ENCODE assay signal across 22 cellular contexts in the genomic region with DNA sequence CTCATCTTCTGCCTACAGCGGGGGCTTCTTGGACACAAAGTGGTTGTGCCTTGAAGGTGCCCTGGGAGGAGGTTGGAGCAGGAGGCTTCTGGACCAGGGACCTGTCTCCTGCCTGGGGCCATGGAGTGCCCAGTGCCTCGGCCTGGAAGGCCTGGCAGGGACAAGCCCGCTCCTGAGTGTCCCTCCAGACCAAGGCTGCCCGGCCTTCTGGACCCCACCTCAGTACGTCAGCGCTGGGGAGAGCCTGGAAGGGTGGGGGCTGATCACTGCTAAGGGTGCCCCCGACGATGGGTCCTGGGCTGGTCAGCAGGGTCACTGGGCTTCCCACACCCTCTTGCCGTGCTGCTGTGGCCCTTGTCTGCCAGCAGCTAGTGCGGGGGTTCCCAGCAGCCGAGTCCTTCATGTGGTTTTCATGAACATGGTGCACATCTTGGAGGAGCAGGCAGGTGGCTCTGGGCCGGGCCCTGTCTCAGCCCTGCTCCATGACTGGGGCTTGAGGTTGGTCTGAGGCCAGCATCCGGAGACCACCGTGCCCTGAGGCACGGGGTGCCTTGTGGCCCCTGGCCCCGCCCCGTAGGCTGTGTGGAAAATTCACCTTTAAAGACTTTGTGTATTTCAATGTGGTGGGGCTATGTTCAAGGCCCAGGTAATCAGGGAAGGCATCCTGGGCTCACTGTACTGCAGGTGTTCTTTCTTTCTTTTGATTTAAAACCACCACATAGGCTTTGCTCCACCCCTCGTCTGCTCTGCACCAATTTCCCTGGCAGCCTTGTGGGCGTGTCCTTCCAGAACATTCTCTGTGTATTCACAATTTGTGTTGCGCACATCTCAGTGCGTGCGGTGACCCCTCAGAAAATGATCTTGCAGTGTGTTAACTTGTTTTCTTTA. TPM values are rescaled to one million over a fixed set of nuclear protein-coding genes. Genes with fewer than 3 reads are reported as not detected.
DNase-seq lines count a peak whose midpoint lies in the region; ATAC-seq lines count a peak whose summit lies in the region.
"Had no signal": no experiment of that assay in that cellular context is flagged by ENCODE, and none has a peak within 500 bp of the region (broad histone marks: within the 10 kb centered on the region; RNA-seq: fewer than 3 reads in every experiment).

No MANE protein-coding gene starts in this region.

- intact Hi-C loops in right cardiac atrium (cut with DNase I) (no loop called here), left ventricle myocardium superior (cut with micrococcal nuclease) (no loop called here)

- H3K9me3 ChIP-seq in right cardiac atrium (ENCODE audit: control insufficient read depth, low read length) (no peaks in the 10 kb centered on the region), T-helper 17 cell (ENCODE audit: control insufficient read depth, low read length, poor library complexity, severe bottlenecking) (no peaks in the 10 kb centered on the region)
- H3K9me3 ChIP-seq: pancreas, right atrium auricular region had no signal

- no peaks in the 10 kb centered on the region for H3K9me3 Mint-ChIP-seq in stimulated activated effector memory CD8-positive, alpha-beta T cell treated with anti-CD3 and anti-CD28 coated beads, Interleukin-12 subunit alpha, Interleukin-12 subunit beta, amount 100 ng/mL, for 72 hours
- H3K9me3 Mint-ChIP-seq: activated B cell treated with CpG ODN at 0.5 μM for 24 hours; activated T-helper 2 cell treated with anti-CD3 and anti-CD28 coated beads, Interferon-gamma antibody, Interleukin-2, Interleukin-4, amounts not matched to agents 10 μg/mL and 5 μg/mL and 100 μg/mL, durations not matched to agents 14 hours and 24 hours and 36 hours; CD14-positive monocyte had no signal

- peaks cover 19% of the 10 kb centered on the region for H3K4me1 Mint-ChIP-seq in T-helper 17 cell
- H3K4me1 Mint-ChIP-seq in stimulated activated effector memory CD8-positive, alpha-beta T cell treated with anti-CD3 and anti-CD28 coated beads, Interleukin-12 subunit alpha, Interleukin-12 subunit beta, amount 100 ng/mL, for 72 hours: peaks cover 25% of the 10 kb centered on the region

- ATAC-seq in right cardiac atrium (peak in 1 of 2 donors; percentile 9), left ventricle myocardium superior (no peak), T-helper 17 cell (peak; percentile 39), esophagus mucosa (peak; percentile 5), GM19351 (IDR thresholded peaks at IDR 0.05; ENCODE audit: unreplicated experiment) (no peak)
- peak; percentile 27 for ATAC-seq in stimulated activated effector memory CD8-positive, alpha-beta T cell treated with anti-CD3 and anti-CD28 coated beads, Interleukin-12 subunit alpha, Interleukin-12 subunit beta, amount 100 ng/mL, for 72 hours
- ATAC-seq: pancreas had no signal

- 95% methylated on average over 22 of the region's 22 CpGs for WGBS in right cardiac atrium

- DNase-seq in right cardiac atrium (peak in 2 of 3 donors; percentile 46 to 61), left ventricle myocardium superior (no peak), T-helper 17 cell (no peak), HPDE6-E6E7 (ENCODE audit: extremely low spot score) (no peak), AG08395 (ENCODE audit: low spot score) (no peak)
- no peak for DNase-seq in stimulated activated effector memory CD8-positive, alpha-beta T cell treated with anti-CD3 and anti-CD28 coated beads, Interleukin-12 subunit alpha, Interleukin-12 subunit beta, amount 100 ng/mL, for 72 hours (ENCODE audit: low spot score in 2 of 2)
- DNase-seq: activated B cell treated with CpG ODN at 0.5 μM for 24 hours, anterior cingulate cortex, kidney glomerular epithelial cell, mammary epithelial cell, NCI-H1048, NCI-H187 treated with DMSO at 0.1 percent for 48 hours, NCI-H69, pancreas, T-helper 9 cell had no signal

- no peaks in the 10 kb centered on the region for H3K4me1 ChIP-seq in right cardiac atrium (ENCODE audit: control insufficient read depth, insufficient read depth, low read length)
- H3K4me1 ChIP-seq: pancreas, right atrium auricular region had no signal

- H3K4me3 ChIP-seq in right cardiac atrium (ENCODE audit: low read length): no peak overlapping the region
- H3K4me3 ChIP-seq: cardiac muscle cell, pancreas, right atrium auricular region had no signal

- H3K27ac Mint-ChIP-seq in T-helper 17 cell: no peak overlapping the region
- no peak overlapping the region for H3K27ac Mint-ChIP-seq in stimulated activated effector memory CD8-positive, alpha-beta T cell treated with anti-CD3 and anti-CD28 coated beads, Interleukin-12 subunit alpha, Interleukin-12 subunit beta, amount 100 ng/mL, for 72 hours
- H3K27ac Mint-ChIP-seq: activated B cell treated with CpG ODN at 0.5 μM for 24 hours; activated T-helper 2 cell treated with anti-CD3 and anti-CD28 coated beads, Interferon-gamma antibody, Interleukin-2, Interleukin-4, amounts not matched to agents 10 μg/mL and 5 μg/mL and 100 μg/mL, durations not matched to agents 14 hours and 24 hours and 36 hours had no signal

- H3K27me3 Mint-ChIP-seq in T-helper 17 cell: no peaks in the 10 kb centered on the region
- H3K27me3 Mint-ChIP-seq: activated B cell treated with CpG ODN at 0.5 μM for 24 hours had no signal

- H3K4me3 Mint-ChIP-seq in T-helper 17 cell: no peak overlapping the region
- H3K4me3 Mint-ChIP-seq in stimulated activated effector memory CD8-positive, alpha-beta T cell treated with anti-CD3 and anti-CD28 coated beads, Interleukin-12 subunit alpha, Interleukin-12 subunit beta, amount 100 ng/mL, for 72 hours: no peak overlapping the region
- H3K4me3 Mint-ChIP-seq: activated B cell treated with CpG ODN at 0.5 μM for 24 hours, CD14-positive monocyte had no signal

- no peak overlapping the region for H3K27ac ChIP-seq in right cardiac atrium (ENCODE audit: low read length)
- H3K27ac ChIP-seq: cardiac muscle cell, KMS-11, pancreas, right atrium auricular region had no signal

- no peaks in the 10 kb centered on the region for H3K27me3 ChIP-seq in right cardiac atrium (ENCODE audit: control insufficient read depth, insufficient read depth)
- H3K27me3 ChIP-seq: cardiac muscle cell, pancreas, right atrium auricular region had no signal

- no peaks in the 10 kb centered on the region for H3K36me3 Mint-ChIP-seq in T-helper 17 cell (ENCODE audit: low read depth)
- H3K36me3 Mint-ChIP-seq in stimulated activated effector memory CD8-positive, alpha-beta T cell treated with anti-CD3 and anti-CD28 coated beads, Interleukin-12 subunit alpha, Interleukin-12 subunit beta, amount 100 ng/mL, for 72 hours: peaks cover 62% of the 10 kb centered on the region

RNA-seq across cellular contexts. Expression of a gene that starts 22.4 kb away (rescaled TPM):
- total RNA-seq in right cardiac atrium (10 to 100 TPM; 37.0 to 49.9 (median 41.2) TPM), left ventricle myocardium superior (31.6 TPM), T-helper 17 cell (10 to 100 TPM; 69.3 to 74.7 TPM), esophagus mucosa (19.2 TPM)
- 22.0 TPM for polyA plus RNA-seq in right cardiac atrium

RNA-seq across cellular contexts. Expression of a gene that starts 32.3 kb away (rescaled TPM):
- total RNA-seq in right cardiac atrium (10 to 100 TPM; 22.3 to 28.7 (median 25.7) TPM), left ventricle myocardium superior (32.4 TPM), T-helper 17 cell (10 to 100 TPM; 25.8 to 26.6 TPM), esophagus mucosa (12.7 TPM)
- 30.1 TPM for polyA plus RNA-seq in right cardiac atrium

RNA-seq across cellular contexts. Expression of a gene that starts 46.3 kb away (rescaled TPM):
- total RNA-seq in right cardiac atrium: 10 to 100 TPM; 30.5 to 55.2 (median 42.5) TPM
- polyA plus RNA-seq in right cardiac atrium: 62.3 TPM
- total RNA-seq in left ventricle myocardium superior: 51.7 TPM
- 10 to 100 TPM; 44.7 to 49.6 TPM for total RNA-seq in T-helper 17 cell
- 24.2 TPM for total RNA-seq in esophagus mucosa

Comparison
In these comparisons a context has a peak if more than half of its experiments do, and no peak if none do; other contexts are left out.
1. DNase-seq: peak in right cardiac atrium (2 of 3); none in left ventricle myocardium superior (single experiment), T-helper 17 cell (0 of 3), stimulated activated effector memory CD8-positive, alpha-beta T cell treated with anti-CD3 and anti-CD28 coated beads, Interleukin-12 subunit alpha, Interleukin-12 subunit beta, amount 100 ng/mL, for 72 hours (0 of 2), HPDE6-E6E7 (single experiment) and AG08395 (single experiment).
2. ATAC-seq: peak in T-helper 17 cell (single experiment), esophagus mucosa (single experiment) and stimulated activated effector memory CD8-positive, alpha-beta T cell treated with anti-CD3 and anti-CD28 coated beads, Interleukin-12 subunit alpha, Interleukin-12 subunit beta, amount 100 ng/mL, for 72 hours (single experiment); none in left ventricle myocardium superior (single experiment) and GM19351 (single experiment).